In the genomic region with DNA sequence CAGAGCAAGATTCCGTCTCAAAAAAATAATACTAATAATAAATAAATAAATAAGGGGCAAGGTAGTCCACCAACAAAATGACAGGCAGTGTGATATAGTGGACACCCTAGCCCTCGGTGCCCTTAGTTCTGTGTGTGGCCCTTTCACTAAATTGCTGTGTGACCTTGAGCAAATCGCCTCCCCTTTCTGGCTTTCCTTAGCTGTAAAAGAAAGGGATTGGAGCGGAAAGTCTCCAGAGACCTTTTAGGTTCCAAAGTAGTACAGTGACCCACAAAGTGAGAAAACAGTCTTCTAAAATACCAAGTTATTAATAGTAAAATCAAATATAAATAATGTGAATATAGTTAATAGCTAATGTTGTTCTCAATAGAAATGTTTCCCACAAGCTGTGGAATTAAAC, we compare ENCODE assay signal across 1 cellular context.
TF ChIP-seq lines count a peak whose summit lies in the region.

No MANE protein-coding gene starts in this region.

TF ChIP-seq in H1, 55 proteins besides CTCF, POLR2A, EP300 and RAD21:
- TF ChIP-seq, protein P1, sequence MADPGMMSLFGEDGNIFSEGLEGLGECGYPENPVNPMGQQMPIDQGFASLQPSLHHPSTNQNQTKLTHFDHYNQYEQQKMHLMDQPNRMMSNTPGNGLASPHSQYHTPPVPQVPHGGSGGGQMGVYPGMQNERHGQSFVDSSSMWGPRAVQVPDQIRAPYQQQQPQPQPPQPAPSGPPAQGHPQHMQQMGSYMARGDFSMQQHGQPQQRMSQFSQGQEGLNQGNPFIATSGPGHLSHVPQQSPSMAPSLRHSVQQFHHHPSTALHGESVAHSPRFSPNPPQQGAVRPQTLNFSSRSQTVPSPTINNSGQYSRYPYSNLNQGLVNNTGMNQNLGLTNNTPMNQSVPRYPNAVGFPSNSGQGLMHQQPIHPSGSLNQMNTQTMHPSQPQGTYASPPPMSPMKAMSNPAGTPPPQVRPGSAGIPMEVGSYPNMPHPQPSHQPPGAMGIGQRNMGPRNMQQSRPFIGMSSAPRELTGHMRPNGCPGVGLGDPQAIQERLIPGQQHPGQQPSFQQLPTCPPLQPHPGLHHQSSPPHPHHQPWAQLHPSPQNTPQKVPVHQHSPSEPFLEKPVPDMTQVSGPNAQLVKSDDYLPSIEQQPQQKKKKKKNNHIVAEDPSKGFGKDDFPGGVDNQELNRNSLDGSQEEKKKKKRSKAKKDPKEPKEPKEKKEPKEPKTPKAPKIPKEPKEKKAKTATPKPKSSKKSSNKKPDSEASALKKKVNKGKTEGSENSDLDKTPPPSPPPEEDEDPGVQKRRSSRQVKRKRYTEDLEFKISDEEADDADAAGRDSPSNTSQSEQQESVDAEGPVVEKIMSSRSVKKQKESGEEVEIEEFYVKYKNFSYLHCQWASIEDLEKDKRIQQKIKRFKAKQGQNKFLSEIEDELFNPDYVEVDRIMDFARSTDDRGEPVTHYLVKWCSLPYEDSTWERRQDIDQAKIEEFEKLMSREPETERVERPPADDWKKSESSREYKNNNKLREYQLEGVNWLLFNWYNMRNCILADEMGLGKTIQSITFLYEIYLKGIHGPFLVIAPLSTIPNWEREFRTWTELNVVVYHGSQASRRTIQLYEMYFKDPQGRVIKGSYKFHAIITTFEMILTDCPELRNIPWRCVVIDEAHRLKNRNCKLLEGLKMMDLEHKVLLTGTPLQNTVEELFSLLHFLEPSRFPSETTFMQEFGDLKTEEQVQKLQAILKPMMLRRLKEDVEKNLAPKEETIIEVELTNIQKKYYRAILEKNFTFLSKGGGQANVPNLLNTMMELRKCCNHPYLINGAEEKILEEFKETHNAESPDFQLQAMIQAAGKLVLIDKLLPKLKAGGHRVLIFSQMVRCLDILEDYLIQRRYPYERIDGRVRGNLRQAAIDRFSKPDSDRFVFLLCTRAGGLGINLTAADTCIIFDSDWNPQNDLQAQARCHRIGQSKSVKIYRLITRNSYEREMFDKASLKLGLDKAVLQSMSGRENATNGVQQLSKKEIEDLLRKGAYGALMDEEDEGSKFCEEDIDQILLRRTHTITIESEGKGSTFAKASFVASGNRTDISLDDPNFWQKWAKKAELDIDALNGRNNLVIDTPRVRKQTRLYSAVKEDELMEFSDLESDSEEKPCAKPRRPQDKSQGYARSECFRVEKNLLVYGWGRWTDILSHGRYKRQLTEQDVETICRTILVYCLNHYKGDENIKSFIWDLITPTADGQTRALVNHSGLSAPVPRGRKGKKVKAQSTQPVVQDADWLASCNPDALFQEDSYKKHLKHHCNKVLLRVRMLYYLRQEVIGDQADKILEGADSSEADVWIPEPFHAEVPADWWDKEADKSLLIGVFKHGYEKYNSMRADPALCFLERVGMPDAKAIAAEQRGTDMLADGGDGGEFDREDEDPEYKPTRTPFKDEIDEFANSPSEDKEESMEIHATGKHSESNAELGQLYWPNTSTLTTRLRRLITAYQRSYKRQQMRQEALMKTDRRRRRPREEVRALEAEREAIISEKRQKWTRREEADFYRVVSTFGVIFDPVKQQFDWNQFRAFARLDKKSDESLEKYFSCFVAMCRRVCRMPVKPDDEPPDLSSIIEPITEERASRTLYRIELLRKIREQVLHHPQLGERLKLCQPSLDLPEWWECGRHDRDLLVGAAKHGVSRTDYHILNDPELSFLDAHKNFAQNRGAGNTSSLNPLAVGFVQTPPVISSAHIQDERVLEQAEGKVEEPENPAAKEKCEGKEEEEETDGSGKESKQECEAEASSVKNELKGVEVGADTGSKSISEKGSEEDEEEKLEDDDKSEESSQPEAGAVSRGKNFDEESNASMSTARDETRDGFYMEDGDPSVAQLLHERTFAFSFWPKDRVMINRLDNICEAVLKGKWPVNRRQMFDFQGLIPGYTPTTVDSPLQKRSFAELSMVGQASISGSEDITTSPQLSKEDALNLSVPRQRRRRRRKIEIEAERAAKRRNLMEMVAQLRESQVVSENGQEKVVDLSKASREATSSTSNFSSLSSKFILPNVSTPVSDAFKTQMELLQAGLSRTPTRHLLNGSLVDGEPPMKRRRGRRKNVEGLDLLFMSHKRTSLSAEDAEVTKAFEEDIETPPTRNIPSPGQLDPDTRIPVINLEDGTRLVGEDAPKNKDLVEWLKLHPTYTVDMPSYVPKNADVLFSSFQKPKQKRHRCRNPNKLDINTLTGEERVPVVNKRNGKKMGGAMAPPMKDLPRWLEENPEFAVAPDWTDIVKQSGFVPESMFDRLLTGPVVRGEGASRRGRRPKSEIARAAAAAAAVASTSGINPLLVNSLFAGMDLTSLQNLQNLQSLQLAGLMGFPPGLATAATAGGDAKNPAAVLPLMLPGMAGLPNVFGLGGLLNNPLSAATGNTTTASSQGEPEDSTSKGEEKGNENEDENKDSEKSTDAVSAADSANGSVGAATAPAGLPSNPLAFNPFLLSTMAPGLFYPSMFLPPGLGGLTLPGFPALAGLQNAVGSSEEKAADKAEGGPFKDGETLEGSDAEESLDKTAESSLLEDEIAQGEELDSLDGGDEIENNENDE (IDR thresholded peaks at IDR 0.05; ENCODE audit: insufficient replicate concordance, low read length): no peak
- TF ChIP-seq CREB1 (IDR thresholded peaks at IDR 0.05): no peak
- no peak for TF ChIP-seq HDAC6 (IDR thresholded peaks at IDR 0.05; ENCODE audit: low read depth, low read length)
